Comparison of ENCODE assay signal across 10 cellular contexts in genomic region chr11:6377902-6378694, GRCh38. TPM values are rescaled to one million over a fixed set of nuclear protein-coding genes. Genes with fewer than 3 reads are reported as not detected.
DNase-seq lines count a peak whose midpoint lies in the region; ATAC-seq and TF ChIP-seq lines count a peak whose summit lies in the region.
"Had no signal": no experiment of that assay in that cellular context is flagged by ENCODE, and none has a peak within 500 bp of the region (broad histone marks: within the 10 kb centered on the region; RNA-seq: fewer than 3 reads in every experiment).

No MANE protein-coding gene starts in this region.

- H3K4me1 ChIP-seq in PC-3 (ENCODE audit: insufficient read depth, low read length) (no peaks in the 10 kb centered on the region), SK-N-SH (ENCODE audit: control insufficient read depth in 1 of 2, insufficient read depth in 2 of 2, low read depth in 1 of 2, low read length in 1 of 2) (no peaks in the 10 kb centered on the region; a peak in 1 of 4 replicates)

- POLR2A ChIA-PET in PC-3 (lab: Charles Lee; ENCODE audit: unreplicated experiment) = interaction anchor here (0.6 kb wide), 1 partner anchor 103 kb away, joined by 3 read pairs; the partner anchor contains the start of genes ARFIP2 and TIMM10B
- POLR2A ChIA-PET in SK-N-SH (lab: Yijun Ruan, JAX) = interaction anchor here (0.9 to 1.7 kb wide), 2 partner anchors 66 to 90 kb away, joined by 3 to 5 read pairs; no protein-coding TSS in a partner anchor

- H3K27me3 ChIP-seq in PC-3 (ENCODE audit: low read length) (no peaks in the 10 kb centered on the region), dorsolateral prefrontal cortex (no peaks in the 10 kb centered on the region), SK-N-SH (ENCODE audit: insufficient read depth) (no peaks in the 10 kb centered on the region; the same call in 1 of the 2 replicates)

- CTCF ChIA-PET in PC-3 (lab: Charles Lee) (interaction anchor here (1.3 to 3.3 kb wide), 3 partner anchors 61 to 103 kb away, joined by 5 to 92 read pairs (median 8); partner anchors contain the start of genes ARFIP2 and TIMM10B), SK-N-SH (lab: Yijun Ruan, JAX) (interaction anchor here (0.7 to 14.2 kb wide), 27 partner anchors 15 to 360 kb away, joined by 3 to 360 read pairs (median 7); partner anchors contain the start of genes HPX and MRPL17)

- H3K9me2 ChIP-seq in PC-3 (replicated peaks; ENCODE audit: low read length) = no peaks in the 10 kb centered on the region
- no peaks in the 10 kb centered on the region for H3K9me2 ChIP-seq in SK-N-SH

- H3K4me1 Mint-ChIP-seq in stimulated activated naive CD8-positive, alpha-beta T cell treated with anti-CD3 and anti-CD28 coated beads, Interleukin-15, amount 100 ng/mL, for 72 hours = peaks cover 45% of the 10 kb centered on the region

- no peak for TF ChIP-seq RAD21 in SK-N-SH (IDR thresholded peaks at IDR 0.05; ENCODE audit: low read length)

- no peak overlapping the region for H3K4me2 ChIP-seq in PC-3 (ENCODE audit: low read length)
- no peak overlapping the region for H3K4me2 ChIP-seq in SK-N-SH

- no peaks in the 10 kb centered on the region for H3K79me2 ChIP-seq in PC-3 (ENCODE audit: low read length)
- no peaks in the 10 kb centered on the region for H3K79me2 ChIP-seq in SK-N-SH (ENCODE audit: insufficient read depth)

- H2AFZ ChIP-seq in PC-3 (ENCODE audit: low read length) (no peak overlapping the region), SK-N-SH (ENCODE audit: low read depth) (no peak overlapping the region)

- peak overlapping the region; percentile 28 to 42 for H3K4me3 Mint-ChIP-seq in stimulated activated naive CD8-positive, alpha-beta T cell treated with anti-CD3 and anti-CD28 coated beads, Interleukin-15, amount 100 ng/mL, for 72 hours

- H3K9me3 Mint-ChIP-seq in stimulated activated naive CD8-positive, alpha-beta T cell treated with anti-CD3 and anti-CD28 coated beads, Interleukin-15, amount 100 ng/mL, for 72 hours = no peaks in the 10 kb centered on the region

- peak; percentile 68 for ATAC-seq in stimulated activated naive CD8-positive, alpha-beta T cell treated with anti-CD3 and anti-CD28 coated beads, Interleukin-15, amount 100 ng/mL, for 72 hours
- ATAC-seq in stimulated activated naive CD8-positive, alpha-beta T cell treated with anti-CD3 and anti-CD28 coated beads, Interleukin-15, Interleukin-2, amounts not matched to agents 100 U/mL and 50 U/mL, for 24 hours = no peak
- ATAC-seq in PC-3 = peak; percentile 53; the same call in 1 of the 2 replicates
- ATAC-seq in esophagus mucosa = peak; percentile 39

- no peak for TF ChIP-seq CTCF in PC-3 (conservative IDR thresholded peaks at IDR 0.05; ENCODE audit: low read depth, low read length)
- TF ChIP-seq CTCF in dorsolateral prefrontal cortex (IDR thresholded peaks at IDR 0.05 in 54 of 56, conservative IDR thresholded peaks at IDR 0.05 in 2 of 56; ENCODE audit: low read depth in 1 of 56, partially characterized antibody in 56 of 56) = no peak
- TF ChIP-seq CTCF in SK-N-SH (IDR thresholded peaks at IDR 0.05) = no peak

- intact Hi-C loops in PC-3 (cut with micrococcal nuclease) (loop anchor here (2.0 to 10.0 kb wide), 2 partner anchors 227 to 329 kb away; partner anchors contain the start of genes ILK and RRP8), dorsolateral prefrontal cortex (cut with DNase I) (loop anchor here (2.0 to 5.0 kb wide), 2 partner anchors 65 to 129 kb away; no protein-coding TSS in a partner anchor)

- H4K20me1 ChIP-seq in PC-3 (ENCODE audit: low read length) (no peaks in the 10 kb centered on the region), SK-N-SH (ENCODE audit: insufficient read depth) (no peaks in the 10 kb centered on the region)

- H3K27ac Mint-ChIP-seq in stimulated activated naive CD8-positive, alpha-beta T cell treated with anti-CD3 and anti-CD28 coated beads, Interleukin-15, amount 100 ng/mL, for 72 hours = peak overlapping the region; percentile 81 to 89

- no peak overlapping the region for H3K27ac ChIP-seq in PC-3 (ENCODE audit: low read length)
- no peak overlapping the region for H3K27ac ChIP-seq in dorsolateral prefrontal cortex
- no peak overlapping the region for H3K27ac ChIP-seq in SK-N-SH (ENCODE audit: low read depth in 2 of 2, low read length in 1 of 2)

- H3K27me3 Mint-ChIP-seq in stimulated activated naive CD8-positive, alpha-beta T cell treated with anti-CD3 and anti-CD28 coated beads, Interleukin-15, amount 100 ng/mL, for 72 hours = no peaks in the 10 kb centered on the region

- H3K9me3 ChIP-seq in PC-3 (ENCODE audit: low read length) (no peaks in the 10 kb centered on the region), SK-N-SH (no peaks in the 10 kb centered on the region)

- no peak overlapping the region for H3K4me3 ChIP-seq in PC-3 (ENCODE audit: low read length)
- no peak overlapping the region for H3K4me3 ChIP-seq in dorsolateral prefrontal cortex
- no peak overlapping the region for H3K4me3 ChIP-seq in SK-N-SH (ENCODE audit: low read depth in 2 of 2, low read length in 1 of 2)

- H3K36me3 ChIP-seq in PC-3 (ENCODE audit: low read depth, low read length) (no peaks in the 10 kb centered on the region), SK-N-SH (replicated peaks in 1 of 2; ENCODE audit: control insufficient read depth in 1 of 2, insufficient read depth in 2 of 2, low read length in 1 of 2) (no peaks in the 10 kb centered on the region)

- BruUV-seq in PC-3 (replicated peaks; lab: Mats Ljungman, UMichigan) = no TSS peak

- no peak overlapping the region for H3K9ac ChIP-seq in PC-3 (ENCODE audit: low read length)
- no peak overlapping the region for H3K9ac ChIP-seq in SK-N-SH

- no peak for DNase-seq in stimulated activated naive CD8-positive, alpha-beta T cell treated with anti-CD3 and anti-CD28 coated beads, Interleukin-15, amount 100 ng/mL, for 72 hours
- no peak for DNase-seq in stimulated activated naive CD8-positive, alpha-beta T cell treated with anti-CD3 and anti-CD28 coated beads, Interleukin-15, Interleukin-2, amounts not matched to agents 100 U/mL and 50 U/mL, for 24 hours
- DNase-seq in PC-3 (no peak), dorsolateral prefrontal cortex (no peak), SK-N-SH (no peak), epidermal melanocyte (ENCODE audit: insufficient read length, low spot score) (no peak)
- no peak for DNase-seq in activated CD4-positive, CD25-positive, alpha-beta regulatory T cell treated with anti-CD3 and anti-CD28 coated beads, Interleukin-2, amount 50 U/mL, for 72 hours
- DNase-seq: Calu3, retina had no signal

- H3F3A ChIP-seq in PC-3 (ENCODE audit: low read length, unreplicated experiment) (no peaks in the 10 kb centered on the region), SK-N-SH (replicated peaks; ENCODE audit: insufficient read depth) (no peaks in the 10 kb centered on the region)

- no peak for TF ChIP-seq EP300 in SK-N-SH (IDR thresholded peaks at IDR 0.05; ENCODE audit: borderline replicate concordance in 1 of 2, low read depth in 1 of 2, low read length in 1 of 2)

- 0% methylated on average over 2 of the region's 4 CpGs for WGBS in SK-N-SH (ENCODE audit: low lambda C conversion rate)

TF ChIP-seq in SK-N-SH, 30 proteins besides CTCF, POLR2A, EP300 and RAD21 (continues in another document):
- TF ChIP-seq GABPA (IDR thresholded peaks at IDR 0.05; ENCODE audit: low read depth) = no peak
- no peak for TF ChIP-seq TAF1 (IDR thresholded peaks at IDR 0.05; ENCODE audit: borderline replicate concordance, low read depth, low read length)
- TF ChIP-seq RFX5 (IDR thresholded peaks at IDR 0.05; ENCODE audit: low read length) = no peak
- TF ChIP-seq, protein P1, sequence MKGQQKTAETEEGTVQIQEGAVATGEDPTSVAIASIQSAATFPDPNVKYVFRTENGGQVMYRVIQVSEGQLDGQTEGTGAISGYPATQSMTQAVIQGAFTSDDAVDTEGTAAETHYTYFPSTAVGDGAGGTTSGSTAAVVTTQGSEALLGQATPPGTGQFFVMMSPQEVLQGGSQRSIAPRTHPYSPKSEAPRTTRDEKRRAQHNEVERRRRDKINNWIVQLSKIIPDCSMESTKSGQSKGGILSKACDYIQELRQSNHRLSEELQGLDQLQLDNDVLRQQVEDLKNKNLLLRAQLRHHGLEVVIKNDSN (IDR thresholded peaks at IDR 0.05; ENCODE audit: borderline replicate concordance, low read depth) = no peak
- no peak for TF ChIP-seq TCF12 (IDR thresholded peaks at IDR 0.05)
- TF ChIP-seq RCOR1 (IDR thresholded peaks at IDR 0.05; ENCODE audit: low read length) = no peak
- TF ChIP-seq SIN3A (IDR thresholded peaks at IDR 0.05; ENCODE audit: borderline replicate concordance, low read depth, low read length) = no peak
- no peak for TF ChIP-seq POLR2AphosphoS5 (IDR thresholded peaks at IDR 0.05; ENCODE audit: low read depth, low read length)
- TF ChIP-seq NRF1 (IDR thresholded peaks at IDR 0.05; ENCODE audit: low read depth, low read length) = no peak
- TF ChIP-seq, protein P2, sequence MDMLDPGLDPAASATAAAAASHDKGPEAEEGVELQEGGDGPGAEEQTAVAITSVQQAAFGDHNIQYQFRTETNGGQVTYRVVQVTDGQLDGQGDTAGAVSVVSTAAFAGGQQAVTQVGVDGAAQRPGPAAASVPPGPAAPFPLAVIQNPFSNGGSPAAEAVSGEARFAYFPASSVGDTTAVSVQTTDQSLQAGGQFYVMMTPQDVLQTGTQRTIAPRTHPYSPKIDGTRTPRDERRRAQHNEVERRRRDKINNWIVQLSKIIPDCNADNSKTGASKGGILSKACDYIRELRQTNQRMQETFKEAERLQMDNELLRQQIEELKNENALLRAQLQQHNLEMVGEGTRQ (IDR thresholded peaks at IDR 0.05; ENCODE audit: borderline replicate concordance, low read depth, low read length) = no peak

RNA-seq across cellular contexts. Expression of gene SMPD1, which starts 12.2 kb away (rescaled TPM):
- 12.1 and 12.9 TPM in 2 replicates for total RNA-seq in PC-3 (2014; rRNA removed)
- total RNA-seq in esophagus mucosa = 10.3 TPM
- total RNA-seq in dorsolateral prefrontal cortex = 10 to 100 TPM; 37.6 to 97.6 (median 53.8) TPM
- 59.6 and 69.2 TPM in 2 replicates for polyA plus RNA-seq in SK-N-SH (2012; rRNA removed)
- polyA plus RNA-seq in SK-N-SH (2012; cell fraction: cytosol; rRNA removed) = 43.5 and 52.1 TPM in 2 replicates
- 60.6 and 70.4 TPM in 2 replicates for polyA plus RNA-seq in SK-N-SH (2012; cell fraction: nucleus; rRNA removed)

RNA-seq across cellular contexts. Expression of gene APBB1, which starts 40.8 kb away (rescaled TPM):
- total RNA-seq in PC-3 (2014; rRNA removed) (17.5 and 24.7 TPM in 2 replicates), esophagus mucosa (2.6 TPM), dorsolateral prefrontal cortex (100 to 1,000 TPM; 235 to 475 (median 368) TPM)
- 32.9 and 35.9 TPM in 2 replicates for polyA plus RNA-seq in SK-N-SH (2012; rRNA removed)
- polyA plus RNA-seq in SK-N-SH (2012; cell fraction: cytosol; rRNA removed) = 15.9 and 26.3 TPM in 2 replicates
- polyA plus RNA-seq in SK-N-SH (2012; cell fraction: nucleus; rRNA removed) = 49.9 and 56.0 TPM in 2 replicates

RNA-seq across cellular contexts. Expression of gene CAVIN3, which starts 57.8 kb away (rescaled TPM):
- not detected in 2 replicates for total RNA-seq in PC-3 (2014; rRNA removed)
- 11.8 TPM for total RNA-seq in esophagus mucosa
- 10 to 100 TPM in 4 of 120 experiments, 1 to 10 TPM in 114, under 1 TPM in 2; 0.70 to 16.8 (median 4.3) TPM for total RNA-seq in dorsolateral prefrontal cortex
- polyA plus RNA-seq in SK-N-SH (2012; rRNA removed) = 21.5 and 23.5 TPM in 2 replicates
- 8.3 and 18.9 TPM in 2 replicates for polyA plus RNA-seq in SK-N-SH (2012; cell fraction: cytosol; rRNA removed)
- 12.5 and 30.8 TPM in 2 replicates for polyA plus RNA-seq in SK-N-SH (2012; cell fraction: nucleus; rRNA removed)
